ENCODE assay signal across 19 cellular contexts in the genomic region with DNA sequence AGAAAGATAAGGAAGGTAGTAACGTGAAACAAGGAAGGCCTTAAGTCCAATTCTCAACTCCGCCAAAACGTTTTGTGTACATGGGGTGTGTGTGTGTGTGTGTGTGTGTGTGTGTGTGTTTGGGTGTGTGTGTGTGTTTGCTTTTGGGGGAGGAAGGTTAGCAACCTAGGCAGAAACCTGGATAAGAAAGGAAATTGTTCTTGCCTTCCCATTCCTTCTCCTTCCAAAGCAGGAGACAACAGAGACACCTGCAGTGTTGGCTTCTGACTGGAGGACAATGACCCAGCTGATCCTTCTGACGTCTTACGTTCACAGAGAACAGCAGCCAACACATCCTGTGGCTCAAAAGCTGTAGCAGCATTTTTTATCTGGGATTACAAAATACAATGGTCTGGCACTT. TPM values are rescaled to one million over a fixed set of nuclear protein-coding genes. Genes with fewer than 3 reads are reported as not detected.
"Had no signal": no experiment of that assay in that cellular context is flagged by ENCODE, and none has a peak within 500 bp of the region (broad histone marks: within the 10 kb centered on the region; RNA-seq: fewer than 3 reads in every experiment).

No MANE protein-coding gene starts in this region.

- DNase-seq: activated CD4-positive, alpha-beta T cell treated with anti-CD3 and anti-CD28 coated beads, Interleukin-2, amount 10 ng/mL, durations not matched to agents 7 days and 5 days; activated CD8-positive, alpha-beta memory T cell treated with anti-CD3 and anti-CD28 coated beads, Interleukin-2, amount 50 U/mL, for 48 hours; activated naive CD8-positive, alpha-beta T cell treated with anti-CD3 and anti-CD28 coated beads, Interleukin-2, amount 10 ng/mL, durations not matched to agents 7 days and 5 days; activated T-cell treated with anti-CD3 and anti-CD28 coated beads, Interleukin-2, amount 50 U/mL, for 72 hours; brain microvascular endothelial cell; cerebellar nuclear complex; dermis blood vessel endothelial cell; erythroblast; hippocampal formation; kidney glomerular epithelial cell; lower lobe of right lung; naive thymus-derived CD4-positive, alpha-beta T cell; stimulated activated CD4-positive, alpha-beta T cell treated with anti-CD3 and anti-CD28 coated beads, Interleukin-15, amount 100 ng/mL, for 24 hours; stimulated activated CD4-positive, alpha-beta T cell treated with anti-CD3 and anti-CD28 coated beads, Interleukin-4, amount 100 ng/mL, for 1 hour; stimulated activated naive CD4-positive, alpha-beta T cell had no signal

- H3K4me3 ChIP-seq: lower lobe of right lung, tibial nerve, vagina had no signal

- H3K9me3 Mint-ChIP-seq: activated CD4-positive, alpha-beta T cell treated with anti-CD3 and anti-CD28 coated beads, Interleukin-2, amount 10 ng/mL, durations not matched to agents 7 days and 5 days; activated naive CD8-positive, alpha-beta T cell treated with anti-CD3 and anti-CD28 coated beads, Interleukin-2, amount 10 ng/mL, durations not matched to agents 7 days and 5 days; activated T-cell treated with anti-CD3 and anti-CD28 coated beads, Interleukin-2, amount 50 U/mL, for 72 hours; naive thymus-derived CD4-positive, alpha-beta T cell; T-helper 2 cell treated with Interferon-gamma antibody and Interleukin-4, amounts not matched to agents 5 μg/mL and 100 μg/mL, for 36 hours had no signal

- H3K27ac ChIP-seq: brain microvascular endothelial cell, lower lobe of right lung, tibial nerve, vagina had no signal

- H3K9me3 ChIP-seq: lower lobe of right lung, tibial nerve, vagina had no signal

- H3K4me3 Mint-ChIP-seq: activated CD4-positive, alpha-beta T cell treated with anti-CD3 and anti-CD28 coated beads, Interleukin-2, amount 10 ng/mL, durations not matched to agents 7 days and 5 days; activated naive CD8-positive, alpha-beta T cell treated with anti-CD3 and anti-CD28 coated beads, Interleukin-2, amount 10 ng/mL, durations not matched to agents 7 days and 5 days; mesothelial cell of epicardium; naive thymus-derived CD4-positive, alpha-beta T cell; T-helper 2 cell treated with Interferon-gamma antibody and Interleukin-4, amounts not matched to agents 5 μg/mL and 100 μg/mL, for 36 hours had no signal

- H3K27me3 ChIP-seq: brain microvascular endothelial cell, tibial nerve, vagina had no signal

- H3K27ac Mint-ChIP-seq: activated CD4-positive, alpha-beta T cell treated with anti-CD3 and anti-CD28 coated beads, Interleukin-2, amount 10 ng/mL, durations not matched to agents 7 days and 5 days; activated naive CD8-positive, alpha-beta T cell treated with anti-CD3 and anti-CD28 coated beads, Interleukin-2, amount 10 ng/mL, durations not matched to agents 7 days and 5 days; mesothelial cell of epicardium; T-helper 2 cell treated with Interferon-gamma antibody and Interleukin-4, amounts not matched to agents 5 μg/mL and 100 μg/mL, for 36 hours had no signal

- H3K36me3 Mint-ChIP-seq: mesothelial cell of epicardium had no signal

- H3K36me3 ChIP-seq: brain microvascular endothelial cell, lower lobe of right lung, tibial nerve, vagina had no signal

- ATAC-seq: activated T-cell treated with anti-CD3 and anti-CD28 coated beads, Interleukin-2, amount 50 U/mL, for 72 hours; lower lobe of right lung; naive thymus-derived CD4-positive, alpha-beta T cell had no signal

RNA-seq across cellular contexts. Expression of a gene that starts 27.2 kb away (rescaled TPM):
- polyA plus RNA-seq: naive thymus-derived CD4-positive, alpha-beta T cell had no signal
